In the genomic region with DNA sequence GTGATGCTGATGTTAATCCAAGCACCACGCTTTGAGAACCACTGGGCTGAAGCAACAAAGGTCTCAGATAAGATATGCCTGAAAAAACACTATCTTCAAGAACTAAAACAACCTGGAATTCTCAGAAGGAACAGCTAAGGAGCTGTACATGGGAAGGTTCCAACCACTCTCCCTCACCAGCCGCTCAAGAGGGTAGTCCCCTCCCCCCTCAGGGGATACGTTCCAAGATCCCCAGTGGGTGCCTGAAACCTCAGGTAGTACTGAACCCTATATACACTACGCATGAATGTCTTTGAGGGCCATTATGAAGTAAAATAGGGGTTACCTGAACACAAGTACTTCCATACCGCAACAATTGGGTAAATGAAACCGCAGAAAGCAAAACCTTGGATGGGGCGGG, we compare ENCODE assay signal across 10 cellular contexts. TPM values are rescaled to one million over a fixed set of nuclear protein-coding genes. Genes with fewer than 3 reads are reported as not detected.
DNase-seq lines count a peak whose midpoint lies in the region; ATAC-seq and TF ChIP-seq lines count a peak whose summit lies in the region.
"Had no signal": no experiment of that assay in that cellular context is flagged by ENCODE, and none has a peak within 500 bp of the region (broad histone marks: within the 10 kb centered on the region; RNA-seq: fewer than 3 reads in every experiment).

No MANE protein-coding gene starts in this region.

- H3K4me1 Mint-ChIP-seq in osteocyte (ENCODE audit: unreplicated experiment), result peaks cover 44% of the 10 kb centered on the region

- peak overlapping the region; percentile 87 for H3K4me3 Mint-ChIP-seq in osteocyte (ENCODE audit: unreplicated experiment)

- DNase-seq in GM12865 (ENCODE audit: low read depth) (no peak), osteocyte (ENCODE audit: extremely low spot score, unreplicated experiment) (no peak), body of pancreas (no peak), pons (ENCODE audit: low spot score) (no peak), SW 1271 (lab: John Stamatoyannopoulos, UW) (no peak), NOMO-1 (lab: John Stamatoyannopoulos, UW; ENCODE audit: unreplicated experiment in 2 of 2) (no peak)
- DNase-seq: mucosa of descending colon, NCI-H774 had no signal

- ATAC-seq in body of pancreas, result no peak
- ATAC-seq: mucosa of descending colon had no signal

- H3F3A ChIP-seq in OCI-LY1 (ENCODE audit: insufficient read depth, low read length), result no peaks in the 10 kb centered on the region

- peak overlapping the region; percentile 82 for H3K4me2 ChIP-seq in OCI-LY1 (ENCODE audit: low read length)

- no peaks in the 10 kb centered on the region for H3K27me3 Mint-ChIP-seq in osteocyte (ENCODE audit: unreplicated experiment)

- H3K27me3 ChIP-seq in OCI-LY1 (ENCODE audit: insufficient read depth, low read length) (no peaks in the 10 kb centered on the region), endocrine pancreas (ENCODE audit: control insufficient read depth, insufficient read depth, low read length) (no peaks in the 10 kb centered on the region), body of pancreas (no peaks in the 10 kb centered on the region)

- H3K27ac ChIP-seq in OCI-LY1 (ENCODE audit: low read depth, low read length, poor library complexity, severe bottlenecking) (no peak overlapping the region), body of pancreas (no peak overlapping the region)

- H3K9me2 ChIP-seq in OCI-LY1 (ENCODE audit: low read depth, low read length), result no peaks in the 10 kb centered on the region

- no peaks in the 10 kb centered on the region for H4K20me1 ChIP-seq in OCI-LY1 (ENCODE audit: insufficient read depth, low read length)

- TF ChIP-seq CTCF in GM12865 (IDR thresholded peaks at IDR 0.05; ENCODE audit: insufficient read depth, low read depth, low read length, missing control alignments) (no peak), OCI-LY1 (IDR thresholded peaks at IDR 0.05; ENCODE audit: low read length) (no peak), osteocyte (IDR thresholded peaks at IDR 0.05) (no peak), body of pancreas (IDR thresholded peaks at IDR 0.05) (no peak)

- H3K4me3 ChIP-seq in GM12865 (ENCODE audit: low read depth, low read length) (peak overlapping the region; percentile 82), OCI-LY1 (ENCODE audit: low read depth, low read length, poor library complexity, severe bottlenecking) (peak overlapping the region; percentile 95), endocrine pancreas (ENCODE audit: control insufficient read depth, insufficient read depth, low read length) (peak overlapping the region; percentile 97), body of pancreas (no peak overlapping the region)
- H3K4me3 ChIP-seq: mucosa of descending colon had no signal

- no peak overlapping the region for H3K27ac Mint-ChIP-seq in osteocyte (ENCODE audit: unreplicated experiment)

- no peaks in the 10 kb centered on the region for H3K9me3 Mint-ChIP-seq in osteocyte (ENCODE audit: unreplicated experiment)

- no peaks in the 10 kb centered on the region for H3K9me3 ChIP-seq in OCI-LY1 (ENCODE audit: low read length)
- no peaks in the 10 kb centered on the region for H3K9me3 ChIP-seq in endocrine pancreas (ENCODE audit: control insufficient read depth, low read length)
- H3K9me3 ChIP-seq in body of pancreas, result no peaks in the 10 kb centered on the region
- H3K9me3 ChIP-seq: mucosa of descending colon had no signal

- H3K4me1 ChIP-seq in OCI-LY1 (ENCODE audit: insufficient read depth, low read length, severe bottlenecking) (peaks cover 36% of the 10 kb centered on the region), endocrine pancreas (ENCODE audit: control insufficient read depth, insufficient read depth, low read length) (peaks cover 25% of the 10 kb centered on the region), body of pancreas (peaks cover 40% of the 10 kb centered on the region)

- intact Hi-C loops in body of pancreas (cut with DNase I), result no loop called here

- H2AFZ ChIP-seq in OCI-LY1 (ENCODE audit: low read length), result no peak overlapping the region

- H3K36me3 Mint-ChIP-seq in osteocyte (ENCODE audit: unreplicated experiment), result peaks cover 14% of the 10 kb centered on the region

- no peak for TF ChIP-seq POLR2A in body of pancreas (IDR thresholded peaks at IDR 0.05)

- 56 to 69% methylated on average over 7 of the region's 7 CpGs for WGBS in body of pancreas, 2 donors

- no peak overlapping the region for H3K9ac ChIP-seq in OCI-LY1 (ENCODE audit: low read length)
- H3K9ac ChIP-seq in endocrine pancreas (ENCODE audit: control insufficient read depth, insufficient read depth, low read length), result peak overlapping the region; percentile 8

- H3K79me2 ChIP-seq in OCI-LY1 (ENCODE audit: insufficient read depth, low read length), result peaks cover 39% of the 10 kb centered on the region

- H3K36me3 ChIP-seq in OCI-LY1 (ENCODE audit: insufficient read depth, low read length), result peaks cover 51% of the 10 kb centered on the region
- H3K36me3 ChIP-seq in endocrine pancreas (ENCODE audit: control insufficient read depth, insufficient read depth, low read length), result peaks cover 4% of the 10 kb centered on the region
- H3K36me3 ChIP-seq in body of pancreas (replicated peaks in 1 of 2; ENCODE audit: insufficient read depth in 1 of 2, low read depth in 2 of 2), result no peaks in the 10 kb centered on the region

RNA-seq across cellular contexts. Expression of gene BOD1, which starts 1.9 kb away (rescaled TPM):
- total RNA-seq in osteocyte (64.6 and 70.7 TPM in 2 replicates), body of pancreas (10 to 100 TPM; 32.7 to 36.9 TPM)

Comparison
In these comparisons a context has a peak if more than half of its experiments do, and no peak if none do; other contexts are left out.
1. H3K4me3 ChIP-seq: peak in GM12865 (single experiment), OCI-LY1 (single experiment) and endocrine pancreas (single experiment); none in body of pancreas (0 of 2).